In genomic region chr1:230978491-230979388, GRCh38 we compare ENCODE assay signal across 8 cellular contexts. TPM values are rescaled to one million over a fixed set of nuclear protein-coding genes. Genes with fewer than 3 reads are reported as not detected.
DNase-seq lines count a peak whose midpoint lies in the region; ATAC-seq and TF ChIP-seq lines count a peak whose summit lies in the region.

ARV1 (plus strand) TSS chr1:230979094; CDS start chr1:230979106, 12 bp downstream.
TTC13 (minus strand) TSS chr1:230978861; CDS start chr1:230978830, 31 bp downstream.

- TF ChIP-seq CTCF in Calu3 (IDR thresholded peaks at IDR 0.05; ENCODE audit: unreplicated experiment): peak; percentile 34

- H3K36me3 Mint-ChIP-seq in Calu3 (ENCODE audit: insufficient read depth, unreplicated experiment) (peaks cover 10% of the 10 kb centered on the region), memory B cell (peaks cover 4% of the 10 kb centered on the region)
- H3K36me3 Mint-ChIP-seq in effector memory CD8-positive, alpha-beta T cell (ENCODE audit: insufficient read depth): peaks cover 27% of the 10 kb centered on the region

- no peak within 1 kb of the TSS for H3K4me3 Mint-ChIP-seq in Calu3 (ENCODE audit: low read depth, unreplicated experiment)
- peak within 1 kb of the TSS; percentile 85 to 94 for H3K4me3 Mint-ChIP-seq in effector memory CD8-positive, alpha-beta T cell
- peak within 1 kb of the TSS; percentile 99 for H3K4me3 Mint-ChIP-seq in memory B cell

- CTCF ChIA-PET in Calu3 (lab: Charles Lee): interaction anchor here (0.9 to 1.6 kb wide), 3 partner anchors 115 to 216 kb away, joined by 3 to 7 read pairs (median 5); no protein-coding TSS in a partner anchor

- H3K4me1 Mint-ChIP-seq in Calu3 (ENCODE audit: low read depth, unreplicated experiment) (no peaks in the 10 kb centered on the region), memory B cell (peaks cover 21% of the 10 kb centered on the region)
- peaks cover 28 to 38% of the 10 kb centered on the region in 2 donors for H3K4me1 Mint-ChIP-seq in effector memory CD8-positive, alpha-beta T cell (ENCODE audit: low read depth in 2 of 2)

- ATAC-seq in GM21381 (IDR thresholded peaks at IDR 0.05; ENCODE audit: unreplicated experiment) (peak; percentile 93), memory B cell (ENCODE audit: low read depth) (peak; percentile 89)
- ATAC-seq in effector memory CD8-positive, alpha-beta T cell (replicated peaks): peak; percentile 87

- BruUV-seq in Calu3 (replicated peaks; lab: Mats Ljungman, UMichigan): no TSS peak

- H3K9me3 Mint-ChIP-seq in Calu3 (ENCODE audit: low read depth, unreplicated experiment) (no peaks in the 10 kb centered on the region), memory B cell (no peaks in the 10 kb centered on the region)
- H3K9me3 Mint-ChIP-seq in effector memory CD8-positive, alpha-beta T cell: no peaks in the 10 kb centered on the region

- H3K27ac Mint-ChIP-seq in Calu3 (ENCODE audit: unreplicated experiment) (peak within 1 kb of the TSS; percentile 88), memory B cell (peak within 1 kb of the TSS; percentile 95)
- H3K27ac Mint-ChIP-seq in effector memory CD8-positive, alpha-beta T cell: peak within 1 kb of the TSS; percentile 94 to 95

- DNase-seq in Calu3: peak; percentile 100
- DNase-seq in HUDEP-2 (lab: John Stamatoyannopoulos, UW; ENCODE audit: unreplicated experiment in 76 of 76): peak in 75 of 76 experiments; percentile 53 to 98 (median 96)
- DNase-seq in NOMO-1 treated with dmso at 0.1 percent for 144 hours (lab: John Stamatoyannopoulos, UW; ENCODE audit: unreplicated experiment): peak; percentile 99
- DNase-seq in activated CD8-positive, alpha-beta memory T cell treated with anti-CD3 and anti-CD28 coated beads for 48 hours (ENCODE audit: low read depth in 2 of 3, low spot score in 2 of 3): peak; percentile 67 to 96 (median 91)
- DNase-seq in effector memory CD8-positive, alpha-beta T cell: peak; percentile 92 to 94 (median 93)
- DNase-seq in memory B cell (ENCODE audit: low spot score in 2 of 2): peak; percentile 89 to 97
- peak; percentile 96 for DNase-seq in stimulated activated CD8-positive, alpha-beta memory T cell treated with anti-CD3 and anti-CD28 coated beads, Interleukin-12 subunit alpha, Interleukin-12 subunit beta, amount 100 ng/mL, for 24 hours (ENCODE audit: extremely low read depth)

- intact Hi-C loops in Calu3 (cut with micrococcal nuclease; ENCODE audit: unreplicated experiment): loop anchor here (2.0 to 10.0 kb wide), 5 partner anchors 62 to 346 kb away; partner anchors contain the start of gene C1orf198

- no peaks in the 10 kb centered on the region for H3K27me3 Mint-ChIP-seq in Calu3 (ENCODE audit: unreplicated experiment)
- no peaks in the 10 kb centered on the region for H3K27me3 Mint-ChIP-seq in effector memory CD8-positive, alpha-beta T cell
- H3K27me3 Mint-ChIP-seq in memory B cell: no peaks in the 10 kb centered on the region

RNA-seq across cellular contexts. Expression of gene ARV1, which starts in this region (rescaled TPM):
- 17.1 and 19.4 TPM in 2 replicates for total RNA-seq in Calu3 (2022)

RNA-seq across cellular contexts. Expression of gene TTC13, which starts in this region (rescaled TPM):
- 29.0 and 35.6 TPM in 2 replicates for total RNA-seq in Calu3 (2022)

Comparison
In these comparisons a context has a peak if more than half of its experiments do, and no peak if none do; other contexts are left out.
1. Peak in every context shown above with its lines: DNase-seq and ATAC-seq.